8 cellular contexts compared by ENCODE assay signal in the genomic region with DNA sequence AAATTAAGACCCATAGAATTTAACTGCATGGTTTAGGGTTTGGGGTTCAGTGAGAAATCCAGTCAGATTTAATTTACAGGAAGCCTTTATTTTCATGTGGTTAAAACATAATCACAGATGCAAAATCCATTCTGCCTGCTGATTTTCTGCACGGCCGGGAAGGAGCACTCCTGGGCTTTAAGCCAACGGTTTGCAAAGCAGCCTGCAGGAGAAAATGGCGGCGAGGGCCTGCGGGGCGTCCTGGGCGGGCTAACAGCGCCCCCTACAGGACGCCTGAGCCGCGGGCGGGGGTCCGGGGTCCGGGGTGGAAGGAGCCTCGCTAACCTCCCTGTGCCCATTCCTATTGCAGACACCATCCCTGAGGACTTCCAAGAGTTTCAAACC. TPM values are rescaled to one million over a fixed set of nuclear protein-coding genes. Genes with fewer than 3 reads are reported as not detected.
A peak's percentile ranks its signal among the peaks of the same experiment; 100 is the strongest.
DNase-seq lines count a peak whose midpoint lies in the region; ATAC-seq and TF ChIP-seq lines count a peak whose summit lies in the region.

No MANE protein-coding gene starts in this region.

- peaks cover 0 to 24% (median 3%) of the 10 kb centered on the region in 3 donors for H3K36me3 Mint-ChIP-seq in CD8-positive, alpha-beta memory T cell

- no peaks in the 10 kb centered on the region for H3K9me3 ChIP-seq in CD8-positive, alpha-beta memory T cell (ENCODE audit: low read length)
- no peaks in the 10 kb centered on the region for H3K9me3 ChIP-seq in adipocyte (ENCODE audit: control insufficient read depth, low read length)
- H3K9me3 ChIP-seq in heart left ventricle = no peaks in the 10 kb centered on the region
- H3K9me3 ChIP-seq in psoas muscle = no peaks in the 10 kb centered on the region

- no peaks in the 10 kb centered on the region for H3K27me3 Mint-ChIP-seq in CD8-positive, alpha-beta memory T cell

- 1 to 5% (median 4%) methylated on average over 16 of the region's 16 CpGs for WGBS in heart left ventricle, 4 donors
- 1 to 3% (median 2%) methylated on average over 16 of the region's 16 CpGs for WGBS in psoas muscle, 3 donors

- peaks cover 4% of the 10 kb centered on the region for H3K4me1 ChIP-seq in CD8-positive, alpha-beta memory T cell (ENCODE audit: insufficient read depth, low read length)
- peaks cover 4% of the 10 kb centered on the region for H3K4me1 ChIP-seq in adipocyte (ENCODE audit: control insufficient read depth, insufficient read depth, low read length)
- H3K4me1 ChIP-seq in heart left ventricle = peaks cover 0 to 24% (median 11%) of the 10 kb centered on the region in 12 donors
- H3K4me1 ChIP-seq in psoas muscle = peaks cover 7% of the 10 kb centered on the region

- no peaks in the 10 kb centered on the region for H3K36me3 ChIP-seq in CD8-positive, alpha-beta memory T cell (ENCODE audit: insufficient read depth, low read length)
- H3K36me3 ChIP-seq in adipocyte (ENCODE audit: control insufficient read depth, insufficient read depth, low read length, severe bottlenecking) (no peaks in the 10 kb centered on the region), heart left ventricle (peaks cover 0 to 33% (median 0%) of the 10 kb centered on the region in 9 donors), psoas muscle (ENCODE audit: insufficient read depth in 1 of 2, low read depth in 1 of 2) (no peaks in the 10 kb centered on the region)

- H3K27ac ChIP-seq in CD8-positive, alpha-beta memory T cell (ENCODE audit: low read depth, low read length) = no peak overlapping the region
- H3K27ac ChIP-seq in heart left ventricle = peak overlapping the region in 11 of 12 donors; percentile 40 to 80 (median 64)
- peak overlapping the region; percentile 68 for H3K27ac ChIP-seq in psoas muscle

- peak; percentile 6 to 61 (median 39) for DNase-seq in CD8-positive, alpha-beta memory T cell
- DNase-seq in HuH-7.5 (ENCODE audit: low spot score) (peak; percentile 39), RPMI7951 (ENCODE audit: low read depth) (peak; percentile 70), adipocyte (ENCODE audit: low read depth) (peak; percentile 94), heart left ventricle (peak; percentile 80 to 88 (median 83)), psoas muscle (peak; percentile 71 to 86), GDM1 (lab: John Stamatoyannopoulos, UW) (no peak)

- POLR2A ChIA-PET in CD8-positive, alpha-beta memory T cell (lab: Charles Lee) = no interaction called here

- no peaks in the 10 kb centered on the region for H3K27me3 ChIP-seq in CD8-positive, alpha-beta memory T cell (ENCODE audit: insufficient read depth, low read length, poor library complexity, severe bottlenecking)
- H3K27me3 ChIP-seq in adipocyte (replicated peaks; ENCODE audit: control insufficient read depth, insufficient read depth, low read length) (no peaks in the 10 kb centered on the region), heart left ventricle (no peaks in the 10 kb centered on the region), psoas muscle (ENCODE audit: insufficient read depth in 3 of 3, low read length in 2 of 3) (no peaks in the 10 kb centered on the region)

- TF ChIP-seq CTCF in heart left ventricle (IDR thresholded peaks at IDR 0.05) (peak; percentile 88 to 99 (median 98)), psoas muscle (IDR thresholded peaks at IDR 0.05) (peak; percentile 82)

- CTCF ChIA-PET in CD8-positive, alpha-beta memory T cell (lab: Charles Lee) = interaction anchor here (0.6 to 3.5 kb wide), 22 partner anchors 8 to 1809 kb away, joined by 3 to 32 read pairs (median 3); no protein-coding TSS in a partner anchor

- peak overlapping the region in 6 of 7 donors; percentile 55 to 86 (median 72) for H3K4me3 Mint-ChIP-seq in CD8-positive, alpha-beta memory T cell

- TF ChIP-seq POLR2A in heart left ventricle (IDR thresholded peaks at IDR 0.05) = no peak

- peak overlapping the region; percentile 42 for H3K4me3 ChIP-seq in CD8-positive, alpha-beta memory T cell (ENCODE audit: low read length)
- H3K4me3 ChIP-seq in adipocyte (ENCODE audit: low read length) = peak overlapping the region; percentile 80
- H3K4me3 ChIP-seq in heart left ventricle = peak overlapping the region in 11 of 12 donors; percentile 2 to 49 (median 42)
- peak overlapping the region; percentile 58 for H3K4me3 ChIP-seq in psoas muscle

- H3K27ac Mint-ChIP-seq in CD8-positive, alpha-beta memory T cell = peak overlapping the region in 1 of 8 donors; percentile 88

- intact Hi-C loops in heart left ventricle (cut with DNase I) = loop anchor here (2.0 to 10.0 kb wide), 14 partner anchors 85 to 1060 kb away; a partner anchor contains a TSS
- intact Hi-C loops in psoas muscle (cut with DNase I) = loop anchor here in 1 of 2 donors (10.0 kb wide), 2 partner anchors 228 to 1058 kb away; no protein-coding TSS in a partner anchor

- H3K9me3 Mint-ChIP-seq in CD8-positive, alpha-beta memory T cell = no peaks in the 10 kb centered on the region

- peak overlapping the region; percentile 74 for H3K9ac ChIP-seq in adipocyte (ENCODE audit: low read length)

- H3K4me1 Mint-ChIP-seq in CD8-positive, alpha-beta memory T cell = peaks cover 9 to 15% (median 13%) of the 10 kb centered on the region in 3 donors

- ATAC-seq in heart left ventricle (peak; percentile 44 to 89 (median 80)), psoas muscle (peak; percentile 75 to 95 (median 88)), GM21381 (IDR thresholded peaks at IDR 0.05; ENCODE audit: unreplicated experiment) (no peak)

RNA-seq across cellular contexts. Expression of a gene that starts 47.6 kb away (rescaled TPM):
- total RNA-seq in CD8-positive, alpha-beta memory T cell = under 1 TPM; 0.55 to 0.98 TPM
- polyA plus RNA-seq in CD8-positive, alpha-beta memory T cell = not detected
- under 0.01 and 0.36 TPM in 2 replicates for total RNA-seq in RPMI7951 (2014; rRNA removed; shearing (Covaris generic))
- total RNA-seq in heart left ventricle (100 to 1,000 TPM in 4 of 9 donors, 10 to 100 TPM in 5; 46.1 to 266 (median 79.9) TPM), psoas muscle (100 to 1,000 TPM in 2 of 4 donors, 10 to 100 TPM in 2; 27.6 to 252 (median 117) TPM)
- polyA plus RNA-seq in heart left ventricle (10 to 100 TPM; 38.6 to 46.2 TPM), psoas muscle (10 to 100 TPM; 18.6 to 49.0 (median 31.0) TPM)

Comparison
In these comparisons a context has a peak if more than half of its experiments do, and no peak if none do; other contexts are left out.
1. RNA of a gene that starts 47.6 kb away (total RNA-seq): 27.6 to 252 TPM in psoas muscle and 46.1 to 266 TPM in heart left ventricle; 0.55 to 0.98 TPM in CD8-positive, alpha-beta memory T cell and under 0.01 to 0.36 TPM in RPMI7951; every median in the first group is over 10 times any median in the second.
2. Peak in every context shown above with its lines, with median percentiles within 50 percentile points of each other: H3K4me3 ChIP-seq.